ENCODE assay signal across 16 cellular contexts in genomic region chr12:132282950-132283771, GRCh38. TPM values are rescaled to one million over a fixed set of nuclear protein-coding genes. Genes with fewer than 3 reads are reported as not detected.
DNase-seq lines count a peak whose midpoint lies in the region; ATAC-seq and TF ChIP-seq lines count a peak whose summit lies in the region.
"Had no signal": no experiment of that assay in that cellular context is flagged by ENCODE, and none has a peak within 500 bp of the region (broad histone marks: within the 10 kb centered on the region; RNA-seq: fewer than 3 reads in every experiment).

No MANE protein-coding gene starts in this region.

- no peak overlapping the region for H3K27ac Mint-ChIP-seq in T-helper 2 cell treated with Interferon-gamma antibody and Interleukin-4, amounts not matched to agents 5 μg/mL and 100 μg/mL, for 36 hours

- intact Hi-C loops in left colon (cut with DNase I, micrococcal nuclease) = no loop called here
- intact Hi-C loops in spleen (cut with DNase I; ENCODE audit: low total_unique reads) = no loop called here

- H3K36me3 ChIP-seq in DND-41 (ENCODE audit: insufficient read depth, low read length) = no peaks in the 10 kb centered on the region
- no peaks in the 10 kb centered on the region for H3K36me3 ChIP-seq in SJCRH30
- H3K36me3 ChIP-seq in spleen = no peaks in the 10 kb centered on the region
- H3K36me3 ChIP-seq: neutrophil, upper lobe of left lung had no signal

- no peaks in the 10 kb centered on the region for H3K27me3 ChIP-seq in DND-41 (ENCODE audit: insufficient read depth, low read length, poor library complexity)
- H3K27me3 ChIP-seq in SJCRH30 = no peaks in the 10 kb centered on the region
- H3K27me3 ChIP-seq in spleen (replicated peaks in 1 of 7) = peaks cover 0 to 99% (median 14%) of the 10 kb centered on the region in 7 donors

- WGBS in spleen, 5 donors = 31 to 48% (median 40%) methylated on average over 13 to 39 of the region's 39 CpGs

- no peaks in the 10 kb centered on the region for H3K36me3 Mint-ChIP-seq in T-helper 2 cell treated with Interferon-gamma antibody and Interleukin-4, amounts not matched to agents 5 μg/mL and 100 μg/mL, for 36 hours (ENCODE audit: low read depth)

- H4K20me1 ChIP-seq in DND-41 (ENCODE audit: insufficient read depth, low read length) = no peaks in the 10 kb centered on the region

- H3K4me3 ChIP-seq in DND-41 (ENCODE audit: low read depth in 1 of 2, low read length in 2 of 2) (no peak overlapping the region), SJCRH30 (no peak overlapping the region), spleen (no peak overlapping the region)
- H3K4me3 ChIP-seq: A549, upper lobe of left lung had no signal

- TF ChIP-seq CTCF in DND-41 (IDR thresholded peaks at IDR 0.05; ENCODE audit: borderline replicate concordance, extremely low read depth, low read length, poor library complexity, severe bottlenecking) (no peak), spleen (IDR thresholded peaks at IDR 0.05 in 8 of 11, conservative IDR thresholded peaks at IDR 0.05 in 3 of 11) (no peak)

- no peaks in the 10 kb centered on the region for H3K9me3 ChIP-seq in DND-41 (ENCODE audit: insufficient read depth, low read length, severe bottlenecking)
- no peaks in the 10 kb centered on the region for H3K9me3 ChIP-seq in SJCRH30 (replicated peaks)
- H3K9me3 ChIP-seq in spleen = no peaks in the 10 kb centered on the region
- H3K9me3 ChIP-seq: A549, neutrophil, upper lobe of left lung had no signal

- peaks cover 12% of the 10 kb centered on the region for H3K27me3 Mint-ChIP-seq in T-helper 2 cell treated with Interferon-gamma antibody and Interleukin-4, amounts not matched to agents 5 μg/mL and 100 μg/mL, for 36 hours (ENCODE audit: low read depth)

- no peak overlapping the region for H3K9ac ChIP-seq in DND-41 (ENCODE audit: low read depth, low read length)

- H2AFZ ChIP-seq in DND-41 (ENCODE audit: low read depth, low read length) = no peak overlapping the region

- DNase-seq in NCI-H345 (lab: John Stamatoyannopoulos, UW) = peak; percentile 19
- no peak for DNase-seq in NCI-H345 treated with DMSO at 0.1 percent for 48 hours (lab: John Stamatoyannopoulos, UW; ENCODE audit: unreplicated experiment)
- DNase-seq in DND-41 = peak; percentile 37
- DNase-seq in SJCRH30 = peak; percentile 22 to 34
- no peak for DNase-seq in left colon
- no peak for DNase-seq in T-helper 2 cell treated with Interferon-gamma antibody and Interleukin-4, amounts not matched to agents 5 μg/mL and 100 μg/mL, for 36 hours (ENCODE audit: low spot score)
- DNase-seq in spleen = no peak
- no peak for DNase-seq in effector CD4-positive, alpha-beta T cell
- DNase-seq: amniotic stem cell, cortex of kidney, IMR-90, NCI-H2029 treated with DMSO at 0.1 percent for 48 hours had no signal

- H3K27ac ChIP-seq in DND-41 (ENCODE audit: low read length) (no peak overlapping the region), SJCRH30 (no peak overlapping the region), spleen (no peak overlapping the region)
- H3K27ac ChIP-seq: A549, neutrophil, upper lobe of left lung had no signal

- TF ChIP-seq POLR2A in spleen (IDR thresholded peaks at IDR 0.05) = no peak

- ATAC-seq in DND-41 (ENCODE audit: insufficient read depth, low read depth) (peak; percentile 66), left colon (peak; percentile 47)

- H3K4me1 Mint-ChIP-seq in T-helper 2 cell treated with Interferon-gamma antibody and Interleukin-4, amounts not matched to agents 5 μg/mL and 100 μg/mL, for 36 hours (ENCODE audit: low read depth) = no peaks in the 10 kb centered on the region

- H3K4me1 ChIP-seq in DND-41 (ENCODE audit: insufficient read depth, low read length) (no peaks in the 10 kb centered on the region), SJCRH30 (no peaks in the 10 kb centered on the region), spleen (peaks cover 0 to 49% (median 26%) of the 10 kb centered on the region in 6 donors)

- no peak overlapping the region for H3K4me3 Mint-ChIP-seq in T-helper 2 cell treated with Interferon-gamma antibody and Interleukin-4, amounts not matched to agents 5 μg/mL and 100 μg/mL, for 36 hours

- H3K79me2 ChIP-seq in DND-41 (ENCODE audit: insufficient read depth, low read length) = no peaks in the 10 kb centered on the region

- H3K9me3 Mint-ChIP-seq in T-helper 2 cell treated with Interferon-gamma antibody and Interleukin-4, amounts not matched to agents 5 μg/mL and 100 μg/mL, for 36 hours = no peaks in the 10 kb centered on the region

- H3K4me2 ChIP-seq in DND-41 (ENCODE audit: insufficient read depth, low read length) = no peak overlapping the region
- H3K4me2 ChIP-seq: A549 had no signal

RNA-seq across cellular contexts. Expression of gene GALNT9, which starts 46.2 kb away (rescaled TPM):
- 0.08 and 0.36 TPM in 2 replicates for total RNA-seq in SJCRH30 (2014; rRNA removed; shearing (Covaris generic))
- total RNA-seq in left colon (under 1 TPM in 1 of 2 donors, not detected in 1; 0.39 TPM), spleen (1 to 10 TPM in 5 of 7 donors, under 1 TPM in 2; 0.52 to 2.4 (median 1.4) TPM)
- under 1 TPM; 0.20 to 0.51 (median 0.30) TPM for polyA plus RNA-seq in spleen
- total RNA-seq: activated CD8-positive, alpha-beta memory T cell treated with anti-CD3 and anti-CD28 coated beads for 36 hours had no signal

Comparison
In these comparisons a context has a peak if more than half of its experiments do, and no peak if none do; other contexts are left out.
1. DNase-seq: peak in NCI-H345 (single experiment), DND-41 (single experiment) and SJCRH30 (2 of 2); none in NCI-H345 treated with DMSO at 0.1 percent for 48 hours (single experiment), left colon (0 of 2), T-helper 2 cell treated with Interferon-gamma antibody and Interleukin-4, amounts not matched to agents 5 μg/mL and 100 μg/mL, for 36 hours (single experiment), spleen (single experiment) and effector CD4-positive, alpha-beta T cell (single experiment).